1 cellular context compared by ENCODE assay signal in genomic region chr7:28533731-28534531, GRCh38.
TF ChIP-seq lines count a peak whose summit lies in the region.

No MANE protein-coding gene starts in this region.

TF ChIP-seq in GM23338, 12 proteins besides CTCF, POLR2A, EP300 and RAD21 (continued from another document):
- TF ChIP-seq, protein P1, sequence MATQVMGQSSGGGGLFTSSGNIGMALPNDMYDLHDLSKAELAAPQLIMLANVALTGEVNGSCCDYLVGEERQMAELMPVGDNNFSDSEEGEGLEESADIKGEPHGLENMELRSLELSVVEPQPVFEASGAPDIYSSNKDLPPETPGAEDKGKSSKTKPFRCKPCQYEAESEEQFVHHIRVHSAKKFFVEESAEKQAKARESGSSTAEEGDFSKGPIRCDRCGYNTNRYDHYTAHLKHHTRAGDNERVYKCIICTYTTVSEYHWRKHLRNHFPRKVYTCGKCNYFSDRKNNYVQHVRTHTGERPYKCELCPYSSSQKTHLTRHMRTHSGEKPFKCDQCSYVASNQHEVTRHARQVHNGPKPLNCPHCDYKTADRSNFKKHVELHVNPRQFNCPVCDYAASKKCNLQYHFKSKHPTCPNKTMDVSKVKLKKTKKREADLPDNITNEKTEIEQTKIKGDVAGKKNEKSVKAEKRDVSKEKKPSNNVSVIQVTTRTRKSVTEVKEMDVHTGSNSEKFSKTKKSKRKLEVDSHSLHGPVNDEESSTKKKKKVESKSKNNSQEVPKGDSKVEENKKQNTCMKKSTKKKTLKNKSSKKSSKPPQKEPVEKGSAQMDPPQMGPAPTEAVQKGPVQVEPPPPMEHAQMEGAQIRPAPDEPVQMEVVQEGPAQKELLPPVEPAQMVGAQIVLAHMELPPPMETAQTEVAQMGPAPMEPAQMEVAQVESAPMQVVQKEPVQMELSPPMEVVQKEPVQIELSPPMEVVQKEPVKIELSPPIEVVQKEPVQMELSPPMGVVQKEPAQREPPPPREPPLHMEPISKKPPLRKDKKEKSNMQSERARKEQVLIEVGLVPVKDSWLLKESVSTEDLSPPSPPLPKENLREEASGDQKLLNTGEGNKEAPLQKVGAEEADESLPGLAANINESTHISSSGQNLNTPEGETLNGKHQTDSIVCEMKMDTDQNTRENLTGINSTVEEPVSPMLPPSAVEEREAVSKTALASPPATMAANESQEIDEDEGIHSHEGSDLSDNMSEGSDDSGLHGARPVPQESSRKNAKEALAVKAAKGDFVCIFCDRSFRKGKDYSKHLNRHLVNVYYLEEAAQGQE (IDR thresholded peaks at IDR 0.05; ENCODE audit: unreplicated experiment): no peak
- no peak for TF ChIP-seq ZNF114 (CRISPR knock-in tag; IDR thresholded peaks at IDR 0.05)
- no peak for TF ChIP-seq STAT1 (IDR thresholded peaks at IDR 0.05; ENCODE audit: unreplicated experiment)
- TF ChIP-seq POLR2AphosphoS5 (IDR thresholded peaks at IDR 0.05; ENCODE audit: low read depth): no peak
- no peak for TF ChIP-seq JUNB (IDR thresholded peaks at IDR 0.05; ENCODE audit: unreplicated experiment)
- no peak for TF ChIP-seq EZH2 (IDR thresholded peaks at IDR 0.05; ENCODE audit: low read depth, unreplicated experiment)
TF ChIP-seq in GM23338: peak in this region for 0.
